In the genomic region with DNA sequence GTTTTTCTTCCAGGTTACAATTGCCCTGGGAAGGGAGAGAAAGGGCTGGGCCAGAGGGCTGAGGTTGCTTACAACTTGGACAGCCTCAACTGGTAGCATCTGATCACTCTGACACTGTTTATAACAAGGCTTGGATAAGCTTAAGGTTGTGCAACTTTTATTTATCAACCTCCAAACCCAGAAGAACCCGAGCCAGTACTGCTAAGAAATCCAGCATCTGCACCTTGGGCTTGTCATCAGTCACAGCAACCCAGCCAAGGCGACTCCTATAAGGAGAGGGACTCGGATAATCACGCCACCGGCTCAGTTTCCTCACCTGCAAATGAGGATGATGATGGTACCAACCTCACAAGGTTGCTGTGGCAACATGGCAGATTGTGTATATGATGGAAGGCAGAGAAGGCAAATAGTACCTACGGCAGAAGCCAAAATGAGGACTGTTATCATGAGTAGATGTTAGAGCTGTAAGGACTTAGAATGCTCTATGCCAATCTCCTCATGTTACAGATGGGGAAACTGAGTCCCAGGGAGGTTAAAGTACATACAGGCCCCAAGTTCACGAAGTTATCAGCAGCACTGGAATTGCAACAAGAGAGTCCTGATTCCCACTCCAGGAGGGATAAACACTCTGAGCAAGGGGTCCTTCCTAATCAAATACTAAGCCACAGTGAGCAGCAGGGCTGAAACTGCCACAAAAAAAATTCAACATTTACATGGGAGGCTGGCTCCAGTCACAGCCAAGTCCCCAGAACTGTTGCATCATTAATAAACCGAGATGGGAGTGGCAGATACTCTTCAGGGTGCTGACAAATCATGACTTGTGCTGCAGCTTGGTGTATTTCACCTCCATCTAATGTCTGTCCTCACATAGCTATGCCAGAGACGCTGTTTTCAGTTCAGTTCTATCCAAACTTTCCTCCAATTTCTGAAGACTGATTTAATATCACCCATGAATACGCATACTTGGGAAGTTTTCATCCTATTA, we compare ENCODE assay signal across 2 cellular contexts.
TF ChIP-seq lines count a peak whose summit lies in the region.

No MANE protein-coding gene starts in this region.

TF ChIP-seq in liver, 16 proteins besides CTCF, POLR2A, EP300 and RAD21:
- TF ChIP-seq EGR1 (IDR thresholded peaks at IDR 0.05; ENCODE audit: low read depth in 2 of 2) (no peak), HNF4G (IDR thresholded peaks at IDR 0.05) (no peak), YY1 (IDR thresholded peaks at IDR 0.05) (peak; percentile 52), RXRA (IDR thresholded peaks at IDR 0.05) (peak in 1 of 2 donors; percentile 59), NR2F2 (IDR thresholded peaks at IDR 0.05) (peak; percentile 7), JUND (IDR thresholded peaks at IDR 0.05) (no peak), HNF4A (conservative IDR thresholded peaks at IDR 0.05) (peak; percentile 25 to 61), FOXA1 (IDR thresholded peaks at IDR 0.05) (no peak)
- TF ChIP-seq, protein P1, sequence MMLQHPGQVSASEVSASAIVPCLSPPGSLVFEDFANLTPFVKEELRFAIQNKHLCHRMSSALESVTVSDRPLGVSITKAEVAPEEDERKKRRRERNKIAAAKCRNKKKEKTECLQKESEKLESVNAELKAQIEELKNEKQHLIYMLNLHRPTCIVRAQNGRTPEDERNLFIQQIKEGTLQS (IDR thresholded peaks at IDR 0.05), result peak; percentile 40
- TF ChIP-seq, protein P2, sequence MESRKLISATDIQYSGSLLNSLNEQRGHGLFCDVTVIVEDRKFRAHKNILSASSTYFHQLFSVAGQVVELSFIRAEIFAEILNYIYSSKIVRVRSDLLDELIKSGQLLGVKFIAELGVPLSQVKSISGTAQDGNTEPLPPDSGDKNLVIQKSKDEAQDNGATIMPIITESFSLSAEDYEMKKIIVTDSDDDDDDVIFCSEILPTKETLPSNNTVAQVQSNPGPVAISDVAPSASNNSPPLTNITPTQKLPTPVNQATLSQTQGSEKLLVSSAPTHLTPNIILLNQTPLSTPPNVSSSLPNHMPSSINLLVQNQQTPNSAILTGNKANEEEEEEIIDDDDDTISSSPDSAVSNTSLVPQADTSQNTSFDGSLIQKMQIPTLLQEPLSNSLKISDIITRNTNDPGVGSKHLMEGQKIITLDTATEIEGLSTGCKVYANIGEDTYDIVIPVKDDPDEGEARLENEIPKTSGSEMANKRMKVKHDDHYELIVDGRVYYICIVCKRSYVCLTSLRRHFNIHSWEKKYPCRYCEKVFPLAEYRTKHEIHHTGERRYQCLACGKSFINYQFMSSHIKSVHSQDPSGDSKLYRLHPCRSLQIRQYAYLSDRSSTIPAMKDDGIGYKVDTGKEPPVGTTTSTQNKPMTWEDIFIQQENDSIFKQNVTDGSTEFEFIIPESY (IDR thresholded peaks at IDR 0.05), result no peak

TF ChIP-seq in HepG2, 621 proteins besides CTCF, POLR2A, EP300 and RAD21:
- no peak for TF ChIP-seq SIN3B (IDR thresholded peaks at IDR 0.05; ENCODE audit: low read length)
- no peak for TF ChIP-seq ASH2L (IDR thresholded peaks at IDR 0.05; ENCODE audit: insufficient read length, low read depth, low read length)
- no peak for TF ChIP-seq ZNF619 (CRISPR knock-in tag; IDR thresholded peaks at IDR 0.05)
- TF ChIP-seq, protein P3, sequence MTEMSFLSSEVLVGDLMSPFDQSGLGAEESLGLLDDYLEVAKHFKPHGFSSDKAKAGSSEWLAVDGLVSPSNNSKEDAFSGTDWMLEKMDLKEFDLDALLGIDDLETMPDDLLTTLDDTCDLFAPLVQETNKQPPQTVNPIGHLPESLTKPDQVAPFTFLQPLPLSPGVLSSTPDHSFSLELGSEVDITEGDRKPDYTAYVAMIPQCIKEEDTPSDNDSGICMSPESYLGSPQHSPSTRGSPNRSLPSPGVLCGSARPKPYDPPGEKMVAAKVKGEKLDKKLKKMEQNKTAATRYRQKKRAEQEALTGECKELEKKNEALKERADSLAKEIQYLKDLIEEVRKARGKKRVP (CRISPR knock-in tag; IDR thresholded peaks at IDR 0.05), result peak in 1 of 2 experiments; percentile 49; a peak in 2 of 4 replicates
